In genomic region chr9:3507395-3508077, GRCh38 we compare ENCODE assay signal across 8 cellular contexts.
DNase-seq lines count a peak whose midpoint lies in the region; ATAC-seq and TF ChIP-seq lines count a peak whose summit lies in the region.

No MANE protein-coding gene starts in this region.

- no peaks in the 10 kb centered on the region for H3K36me3 ChIP-seq in rectal smooth muscle tissue (ENCODE audit: control insufficient read depth, insufficient read depth, low read length)

- peak; percentile 69 for ATAC-seq in HG02852 (IDR thresholded peaks at IDR 0.05; ENCODE audit: unreplicated experiment)

- H3K4me1 ChIP-seq in rectal smooth muscle tissue (ENCODE audit: control insufficient read depth, insufficient read depth, low read length): no peaks in the 10 kb centered on the region

- peak overlapping the region; percentile 8 for H3K27ac ChIP-seq in rectal smooth muscle tissue (ENCODE audit: low read depth, low read length)

- H3K27me3 ChIP-seq in rectal smooth muscle tissue (ENCODE audit: control insufficient read depth, insufficient read depth, low read length): no peaks in the 10 kb centered on the region

- H3K4me3 ChIP-seq in rectal smooth muscle tissue (ENCODE audit: low read length): no peak overlapping the region

- no peak overlapping the region for H3K9ac ChIP-seq in rectal smooth muscle tissue (ENCODE audit: low read length)

- peak; percentile 29 to 67 for DNase-seq in NOMO-1 (lab: John Stamatoyannopoulos, UW; ENCODE audit: unreplicated experiment in 2 of 2)
- DNase-seq in NOMO-1 treated with dmso at 0.1 percent for 144 hours (lab: John Stamatoyannopoulos, UW; ENCODE audit: unreplicated experiment): no peak
- DNase-seq in stimulated activated CD4-positive, alpha-beta T cell treated with anti-CD3 and anti-CD28 coated beads, Interleukin-4, amount 100 ng/mL, for 24 hours: no peak
- no peak for DNase-seq in GDM1 (lab: John Stamatoyannopoulos, UW)
- DNase-seq in NCI-H524 treated with DMSO at 0.1 percent for 48 hours (lab: John Stamatoyannopoulos, UW): no peak

- TF ChIP-seq POLR2A in Raji (IDR thresholded peaks at IDR 0.05; ENCODE audit: insufficient read depth, low read depth, low read length): 0 out of 2 replicates have a peak, but pooled peaks have one; percentile 30

Comparison
In these comparisons a context has a peak if more than half of its experiments do, and no peak if none do; other contexts are left out.
1. DNase-seq: peak in NOMO-1 (2 of 2); none in NOMO-1 treated with dmso at 0.1 percent for 144 hours (single experiment), stimulated activated CD4-positive, alpha-beta T cell treated with anti-CD3 and anti-CD28 coated beads, Interleukin-4, amount 100 ng/mL, for 24 hours (single experiment), GDM1 (single experiment) and NCI-H524 treated with DMSO at 0.1 percent for 48 hours (single experiment).